In the genomic region with DNA sequence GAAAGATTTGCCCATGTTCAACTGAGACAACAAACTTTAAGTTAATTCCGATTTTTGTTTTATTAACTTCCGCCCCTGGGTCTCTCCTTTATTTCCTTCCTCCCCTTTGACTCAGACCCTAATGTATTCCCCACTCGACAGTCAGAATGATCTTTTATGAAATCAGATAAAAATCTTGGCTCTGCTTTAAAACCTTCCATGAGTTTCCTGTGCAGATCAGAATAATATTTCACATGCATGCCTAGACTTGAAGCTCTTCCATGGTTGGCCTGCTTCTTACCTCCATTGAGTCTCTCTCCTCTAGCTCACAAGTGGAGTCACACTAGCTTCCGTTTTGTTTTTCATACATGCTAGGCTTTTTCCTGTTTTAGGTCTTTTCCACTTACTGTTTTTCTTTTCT, we compare ENCODE assay signal across 17 cellular contexts.
DNase-seq lines count a peak whose midpoint lies in the region; ATAC-seq and TF ChIP-seq lines count a peak whose summit lies in the region.
"Had no signal": no experiment of that assay in that cellular context is flagged by ENCODE, and none has a peak within 500 bp of the region (broad histone marks: within the 10 kb centered on the region; RNA-seq: fewer than 3 reads in every experiment).

No MANE protein-coding gene starts in this region.

- DNase-seq in GM23338 (ENCODE audit: low spot score) (no peak), WTC11 (ENCODE audit: low spot score) (no peak), epithelial cell of esophagus (ENCODE audit: low read depth) (peak; percentile 9), NCI-H2081 treated with DMSO at 0.1 percent for 48 hours (lab: John Stamatoyannopoulos, UW) (no peak)
- DNase-seq: Caco-2; CD4-positive, CD25-positive, alpha-beta regulatory T cell; CD8-positive, alpha-beta T cell; DMS153; DND-41; GOT3; HFFc6 had no signal

- no peaks in the 10 kb centered on the region; the same call in 1 of the 2 replicates for H3K9me2 ChIP-seq in GM23338 (ENCODE audit: insufficient read depth)

- H3F3A ChIP-seq in GM23338 (replicated peaks; ENCODE audit: low read depth) = no peaks in the 10 kb centered on the region

- H3K27ac Mint-ChIP-seq in GM23338 (no peak overlapping the region), WTC11 (peak overlapping the region; percentile 39; the same call in 1 of the 2 replicates)
- H3K27ac Mint-ChIP-seq: B cell; CD4-positive, CD25-positive, alpha-beta regulatory T cell; CD8-positive, alpha-beta T cell; HFFc6 had no signal

- no peaks in the 10 kb centered on the region for H3K79me2 ChIP-seq in GM23338 (replicated peaks; ENCODE audit: insufficient read depth)

- no peaks in the 10 kb centered on the region for H3K36me3 ChIP-seq in GM23338 (ENCODE audit: insufficient read depth)
- H3K36me3 ChIP-seq: BLaER1, HAP-1 had no signal

- H3K4me3 ChIP-seq in GM23338 (no peak overlapping the region), epithelial cell of esophagus (ENCODE audit: low read length) (no peak overlapping the region)
- H3K4me3 ChIP-seq: BLaER1, HAP-1 had no signal

- no peak overlapping the region for H3K4me3 Mint-ChIP-seq in GM23338
- H3K4me3 Mint-ChIP-seq in WTC11 = no peak overlapping the region
- H3K4me3 Mint-ChIP-seq: B cell; CD4-positive, CD25-positive, alpha-beta regulatory T cell; CD8-positive, alpha-beta T cell; HFFc6 had no signal

- POLR2A ChIA-PET in WTC11 (lab: Charles Lee) = no interaction called here

- CTCF ChIA-PET in WTC11 (lab: Charles Lee) = no interaction called here

- H3K27me3 Mint-ChIP-seq in GM23338 (ENCODE audit: insufficient read depth, low read depth, poor library complexity) = no peaks in the 10 kb centered on the region
- H3K27me3 Mint-ChIP-seq in WTC11 (ENCODE audit: low read depth) = peaks cover 8% of the 10 kb centered on the region
- H3K27me3 Mint-ChIP-seq: B cell; CD4-positive, CD25-positive, alpha-beta regulatory T cell had no signal

- H3K4me2 ChIP-seq in GM23338 = no peak overlapping the region
- H3K4me2 ChIP-seq: BLaER1 had no signal

- H3K9me3 Mint-ChIP-seq in GM23338 (peaks cover 10% of the 10 kb centered on the region), WTC11 (peaks cover 7% of the 10 kb centered on the region)
- H3K9me3 Mint-ChIP-seq: CD8-positive, alpha-beta T cell; HFFc6 had no signal

- H3K36me3 Mint-ChIP-seq in GM23338 (ENCODE audit: low read depth) = peaks cover 11% of the 10 kb centered on the region; the same call in 2 of the 3 replicates
- H3K36me3 Mint-ChIP-seq in WTC11 = peaks cover 10% of the 10 kb centered on the region
- H3K36me3 Mint-ChIP-seq: CD4-positive, CD25-positive, alpha-beta regulatory T cell; CD8-positive, alpha-beta T cell had no signal

- H4K20me1 ChIP-seq in GM23338 (replicated peaks; ENCODE audit: insufficient read depth) = no peaks in the 10 kb centered on the region
- H4K20me1 ChIP-seq: BLaER1 had no signal

- ATAC-seq in GM23338 (no peak), WTC11 (no peak), HG03039 (IDR thresholded peaks at IDR 0.05; ENCODE audit: unreplicated experiment) (no peak), GM19023 (IDR thresholded peaks at IDR 0.05; ENCODE audit: unreplicated experiment) (no peak)
- ATAC-seq: CD8-positive, alpha-beta T cell had no signal

- no peak overlapping the region for H3K27ac ChIP-seq in GM23338 (ENCODE audit: low read depth)
- H3K27ac ChIP-seq: BLaER1, C4-2B had no signal

- TF ChIP-seq CTCF in GM23338 (conservative IDR thresholded peaks at IDR 0.05; ENCODE audit: low read depth in 2 of 2) (no peak), WTC11 (IDR thresholded peaks at IDR 0.05) (no peak), epithelial cell of esophagus (IDR thresholded peaks at IDR 0.05; ENCODE audit: insufficient read depth, low read depth, low read length, missing control alignments) (no peak)

- peaks cover 15% of the 10 kb centered on the region; the same call in 1 of the 2 replicates for H3K4me1 ChIP-seq in GM23338 (ENCODE audit: insufficient read depth)
- H3K4me1 ChIP-seq: BLaER1, Caco-2 had no signal

- no peaks in the 10 kb centered on the region for H3K27me3 ChIP-seq in GM23338 (ENCODE audit: insufficient read depth)
- H3K27me3 ChIP-seq: BLaER1 had no signal

- H3K4me1 Mint-ChIP-seq in GM23338 = peaks cover 15% of the 10 kb centered on the region; the same call in 2 of the 3 replicates
- H3K4me1 Mint-ChIP-seq in WTC11 = peaks cover 39% of the 10 kb centered on the region
- H3K4me1 Mint-ChIP-seq: B cell; CD4-positive, CD25-positive, alpha-beta regulatory T cell had no signal

- H2AFZ ChIP-seq in GM23338 = peak overlapping the region; percentile 54; the same call in 1 of the 2 replicates

TF ChIP-seq in GM23338, 12 proteins besides CTCF, POLR2A, EP300 and RAD21 (continues in another document):
- no peak for TF ChIP-seq REST (IDR thresholded peaks at IDR 0.05; ENCODE audit: unreplicated experiment)

TF ChIP-seq in WTC11, 78 proteins besides CTCF, POLR2A, EP300 and RAD21:
- TF ChIP-seq SOX15 (CRISPR knock-in tag; IDR thresholded peaks at IDR 0.05) (no peak), MXD4 (CRISPR knock-in tag; IDR thresholded peaks at IDR 0.05; ENCODE audit: borderline replicate concordance) (no peak), E2F5 (CRISPR knock-in tag; IDR thresholded peaks at IDR 0.05) (no peak), JAZF1 (CRISPR knock-in tag; IDR thresholded peaks at IDR 0.05) (no peak), FOXK1 (CRISPR knock-in tag; IDR thresholded peaks at IDR 0.05) (no peak), RELA (CRISPR knock-in tag; IDR thresholded peaks at IDR 0.05; ENCODE audit: borderline replicate concordance) (no peak), USF2 (CRISPR knock-in tag; IDR thresholded peaks at IDR 0.05) (no peak), SP1 (CRISPR knock-in tag; conservative IDR thresholded peaks at IDR 0.05) (no peak), CREB1 (CRISPR knock-in tag; IDR thresholded peaks at IDR 0.05) (no peak), AR (CRISPR knock-in tag; IDR thresholded peaks at IDR 0.05) (no peak), ZNF317 (CRISPR knock-in tag; IDR thresholded peaks at IDR 0.05; ENCODE audit: borderline replicate concordance, low read depth) (no peak)
- TF ChIP-seq, protein P1, sequence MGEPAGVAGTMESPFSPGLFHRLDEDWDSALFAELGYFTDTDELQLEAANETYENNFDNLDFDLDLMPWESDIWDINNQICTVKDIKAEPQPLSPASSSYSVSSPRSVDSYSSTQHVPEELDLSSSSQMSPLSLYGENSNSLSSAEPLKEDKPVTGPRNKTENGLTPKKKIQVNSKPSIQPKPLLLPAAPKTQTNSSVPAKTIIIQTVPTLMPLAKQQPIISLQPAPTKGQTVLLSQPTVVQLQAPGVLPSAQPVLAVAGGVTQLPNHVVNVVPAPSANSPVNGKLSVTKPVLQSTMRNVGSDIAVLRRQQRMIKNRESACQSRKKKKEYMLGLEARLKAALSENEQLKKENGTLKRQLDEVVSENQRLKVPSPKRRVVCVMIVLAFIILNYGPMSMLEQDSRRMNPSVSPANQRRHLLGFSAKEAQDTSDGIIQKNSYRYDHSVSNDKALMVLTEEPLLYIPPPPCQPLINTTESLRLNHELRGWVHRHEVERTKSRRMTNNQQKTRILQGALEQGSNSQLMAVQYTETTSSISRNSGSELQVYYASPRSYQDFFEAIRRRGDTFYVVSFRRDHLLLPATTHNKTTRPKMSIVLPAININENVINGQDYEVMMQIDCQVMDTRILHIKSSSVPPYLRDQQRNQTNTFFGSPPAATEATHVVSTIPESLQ (CRISPR knock-in tag; IDR thresholded peaks at IDR 0.05) = no peak
- TF ChIP-seq, protein P2, sequence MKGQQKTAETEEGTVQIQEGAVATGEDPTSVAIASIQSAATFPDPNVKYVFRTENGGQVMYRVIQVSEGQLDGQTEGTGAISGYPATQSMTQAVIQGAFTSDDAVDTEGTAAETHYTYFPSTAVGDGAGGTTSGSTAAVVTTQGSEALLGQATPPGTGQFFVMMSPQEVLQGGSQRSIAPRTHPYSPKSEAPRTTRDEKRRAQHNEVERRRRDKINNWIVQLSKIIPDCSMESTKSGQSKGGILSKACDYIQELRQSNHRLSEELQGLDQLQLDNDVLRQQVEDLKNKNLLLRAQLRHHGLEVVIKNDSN (CRISPR knock-in tag; IDR thresholded peaks at IDR 0.05) = no peak
